Comparison of ENCODE assay signal across 14 cellular contexts in genomic region chr10:84095821-84096497, GRCh38. TPM values are rescaled to one million over a fixed set of nuclear protein-coding genes. Genes with fewer than 3 reads are reported as not detected.
A peak's percentile ranks its signal among the peaks of the same experiment; 100 is the strongest.
DNase-seq lines count a peak whose midpoint lies in the region; TF ChIP-seq lines count a peak whose summit lies in the region.
"Had no signal": no experiment of that assay in that cellular context is flagged by ENCODE, and none has a peak within 500 bp of the region (broad histone marks: within the 10 kb centered on the region; RNA-seq: fewer than 3 reads in every experiment).

No MANE protein-coding gene starts in this region.

- CTCF ChIA-PET in CD4-positive, alpha-beta memory T cell (lab: Charles Lee; ENCODE audit: partially characterized antibody): interaction anchor here (0.6 kb wide), 1 partner anchor 812 kb away, joined by 3 read pairs; no protein-coding TSS in a partner anchor

- no peaks in the 10 kb centered on the region for H3K9me3 Mint-ChIP-seq in CD4-positive, alpha-beta memory T cell
- H3K9me3 Mint-ChIP-seq: mesothelial cell of epicardium had no signal

- H3K27ac ChIP-seq in CD4-positive, alpha-beta memory T cell (ENCODE audit: low read depth, low read length): no peak overlapping the region
- H3K27ac ChIP-seq in tibial artery: no peak overlapping the region
- H3K27ac ChIP-seq: gastrocnemius medialis had no signal

- no peak overlapping the region for H3K4me3 ChIP-seq in CD4-positive, alpha-beta memory T cell (ENCODE audit: low read length in 2 of 2)
- H3K4me3 ChIP-seq in tibial artery: no peak overlapping the region
- H3K4me3 ChIP-seq: gastrocnemius medialis had no signal

- no peaks in the 10 kb centered on the region for H3K9me3 ChIP-seq in CD4-positive, alpha-beta memory T cell (ENCODE audit: control insufficient read depth in 1 of 2, low read length in 2 of 2)
- H3K9me3 ChIP-seq in tibial artery: no peaks in the 10 kb centered on the region
- H3K9me3 ChIP-seq: gastrocnemius medialis had no signal

- H3K36me3 ChIP-seq in CD4-positive, alpha-beta memory T cell (ENCODE audit: insufficient read depth, low read length): no peaks in the 10 kb centered on the region
- no peaks in the 10 kb centered on the region for H3K36me3 ChIP-seq in tibial artery
- H3K36me3 ChIP-seq: gastrocnemius medialis had no signal

- no peak overlapping the region for H3K4me3 Mint-ChIP-seq in CD4-positive, alpha-beta memory T cell
- H3K4me3 Mint-ChIP-seq: mesothelial cell of epicardium had no signal

- no peak overlapping the region for H3K27ac Mint-ChIP-seq in CD4-positive, alpha-beta memory T cell
- H3K27ac Mint-ChIP-seq: mesothelial cell of epicardium had no signal

- H3K4me1 ChIP-seq in CD4-positive, alpha-beta memory T cell (ENCODE audit: insufficient read depth, low read length): no peaks in the 10 kb centered on the region
- H3K4me1 ChIP-seq in tibial artery: no peaks in the 10 kb centered on the region
- H3K4me1 ChIP-seq: gastrocnemius medialis had no signal

- intact Hi-C loops in CD4-positive, alpha-beta memory T cell (cut with micrococcal nuclease): no loop called here
- intact Hi-C loops in tibial artery (cut with DNase I; ENCODE audit: low total_unique reads): no loop called here

- H3K27me3 ChIP-seq in CD4-positive, alpha-beta memory T cell (ENCODE audit: insufficient read depth, low read length): no peaks in the 10 kb centered on the region
- no peaks in the 10 kb centered on the region for H3K27me3 ChIP-seq in tibial artery
- H3K27me3 ChIP-seq: gastrocnemius medialis had no signal

- H3K36me3 Mint-ChIP-seq in CD4-positive, alpha-beta memory T cell: no peaks in the 10 kb centered on the region
- H3K36me3 Mint-ChIP-seq: mesothelial cell of epicardium had no signal

- peaks cover 1 to 7% of the 10 kb centered on the region in 2 donors for H3K27me3 Mint-ChIP-seq in CD4-positive, alpha-beta memory T cell

- DNase-seq in GM03348 (ENCODE audit: low spot score) (peak; percentile 29), amniotic epithelial cell (ENCODE audit: low read depth) (peak; percentile 52), globus pallidus (ENCODE audit: low spot score) (peak; percentile 2), myocyte (ENCODE audit: low read depth) (peak; percentile 11), tibial artery (no peak), DMS79 treated with DMSO at 0.1 percent for 48 hours (lab: John Stamatoyannopoulos, UW) (no peak), NCI-H146 treated with DMSO at 0.1 percent for 48 hours (lab: John Stamatoyannopoulos, UW; ENCODE audit: unreplicated experiment) (no peak)
- DNase-seq in CD4-positive, alpha-beta memory T cell: no peak
- DNase-seq: gastrocnemius medialis; NCI-H187; NCI-H510A; stimulated activated CD4-positive, alpha-beta T cell treated with anti-CD3 and anti-CD28 coated beads, Interleukin-2, amount 100 ng/mL, for 48 hours; substantia nigra had no signal

- TF ChIP-seq CTCF in tibial artery (IDR thresholded peaks at IDR 0.05): no peak

- POLR2A ChIA-PET in CD4-positive, alpha-beta memory T cell (lab: Charles Lee; ENCODE audit: partially characterized antibody): no interaction called here

- H3K4me1 Mint-ChIP-seq in CD4-positive, alpha-beta memory T cell: no peaks in the 10 kb centered on the region

RNA-seq across cellular contexts. Expression of gene GHITM, which starts 43.4 kb away (rescaled TPM):
- 232 and 248 TPM in 2 replicates for total RNA-seq in myocyte
- polyA plus RNA-seq in myocyte (2012): 151 TPM
- total RNA-seq in CD4-positive, alpha-beta memory T cell: 10 to 100 TPM; 83.4 to 88.6 TPM
- 100 to 1,000 TPM; 258 to 525 TPM for polyA plus RNA-seq in CD4-positive, alpha-beta memory T cell

Comparison
In these comparisons a context has a peak if more than half of its experiments do, and no peak if none do; other contexts are left out.
1. DNase-seq: peak in GM03348 (single experiment), amniotic epithelial cell (single experiment), globus pallidus (single experiment) and myocyte (single experiment); none in CD4-positive, alpha-beta memory T cell (0 of 5), tibial artery (0 of 2), DMS79 treated with DMSO at 0.1 percent for 48 hours (single experiment) and NCI-H146 treated with DMSO at 0.1 percent for 48 hours (single experiment).